In the genomic region with DNA sequence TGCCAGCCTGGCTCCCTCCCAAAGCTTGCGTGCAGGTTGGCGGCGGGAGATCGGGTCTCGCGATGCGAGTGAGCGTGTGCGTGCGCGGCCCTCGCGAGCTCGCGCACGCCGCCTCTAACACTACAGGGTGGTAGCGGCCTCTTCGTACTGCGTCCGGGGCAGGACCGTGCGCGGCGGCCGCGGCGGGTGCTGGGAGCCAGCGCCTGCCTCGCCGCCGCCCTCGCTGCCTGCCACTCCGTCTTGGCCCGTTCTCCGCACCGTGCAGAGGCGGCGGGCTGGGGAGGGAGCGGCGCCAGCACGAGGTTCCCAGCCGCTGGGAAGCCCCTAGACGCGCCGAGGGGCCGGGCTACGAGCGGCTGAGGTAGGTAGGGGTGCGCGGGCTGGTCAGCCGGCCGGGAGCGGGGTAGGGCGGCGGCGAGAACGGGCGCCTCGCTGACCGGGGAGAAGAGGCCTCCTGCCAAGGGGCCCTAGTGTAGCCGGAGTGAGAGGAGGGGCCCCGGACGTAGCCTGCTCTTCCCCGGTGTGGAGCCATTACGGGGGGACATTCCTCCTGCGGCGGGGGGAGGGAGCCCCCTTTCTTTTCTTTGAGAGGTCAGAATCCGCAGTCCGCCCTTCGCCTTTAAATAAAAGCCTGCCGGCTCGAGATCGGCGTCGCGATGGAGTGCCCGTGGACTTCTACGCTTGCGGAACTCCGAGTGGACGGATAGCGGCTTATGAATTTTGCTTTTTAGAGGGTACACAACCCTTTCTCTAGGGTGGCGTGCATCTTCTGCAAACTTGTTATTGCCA, we compare ENCODE assay signal across 8 cellular contexts. TPM values are rescaled to one million over a fixed set of nuclear protein-coding genes. Genes with fewer than 3 reads are reported as not detected.
A peak's percentile ranks its signal among the peaks of the same experiment; 100 is the strongest.
DNase-seq lines count a peak whose midpoint lies in the region; ATAC-seq lines count a peak whose summit lies in the region.

Gene C5orf24, plus strand, starts transcription at position 117 of the 789 bp plus-strand sequence. CDS start 8,933 bp downstream, outside the sequence.

- no peaks in the 10 kb centered on the region for H3K36me3 ChIP-seq in CD8-positive, alpha-beta memory T cell (ENCODE audit: insufficient read depth, low read length)

- H3K27me3 Mint-ChIP-seq in CD8-positive, alpha-beta memory T cell: no peaks in the 10 kb centered on the region

- peaks cover 25% of the 10 kb centered on the region for H3K4me1 ChIP-seq in CD8-positive, alpha-beta memory T cell (ENCODE audit: insufficient read depth, low read length)

- H3K4me3 Mint-ChIP-seq in CD8-positive, alpha-beta memory T cell: peak within 1 kb of the TSS; percentile 84 to 96 (median 88)

- peaks cover 0 to 21% (median 2%) of the 10 kb centered on the region in 3 donors for H3K36me3 Mint-ChIP-seq in CD8-positive, alpha-beta memory T cell

- peak within 1 kb of the TSS; percentile 92 to 98 (median 96) for H3K27ac Mint-ChIP-seq in CD8-positive, alpha-beta memory T cell

- POLR2A ChIA-PET in CD8-positive, alpha-beta memory T cell (lab: Charles Lee): interaction anchor here (0.6 to 1.9 kb wide), 9 partner anchors 11 to 620 kb away, joined by 3 to 21 read pairs (median 4); partner anchors contain the start of genes CAMLG, PCBD2, PPP2CA and TXNDC15
- POLR2A ChIA-PET in activated CD8-positive, alpha-beta memory T cell treated with anti-CD3 and anti-CD28 coated beads for 36 hours (lab: Charles Lee): interaction anchor here (0.7 to 1.3 kb wide), 9 partner anchors 13 to 620 kb away, joined by 3 to 17 read pairs (median 3); partner anchors contain the start of genes CAMLG, PCBD2, PPP2CA and TXNDC15

- peak; percentile 84 to 94 (median 90) for DNase-seq in CD8-positive, alpha-beta memory T cell
- DNase-seq in HPDE6-E6E7 (ENCODE audit: extremely low spot score) (peak; percentile 83), NOMO-1 (lab: John Stamatoyannopoulos, UW; ENCODE audit: unreplicated experiment in 2 of 2) (peak; percentile 92 to 94), lung microvascular endothelial cell (ENCODE audit: low read depth in 2 of 2) (peak; percentile 98 to 99)
- DNase-seq in effector CD8-positive, alpha-beta T cell (lab: John Stamatoyannopoulos, UW): peak; percentile 82
- DNase-seq in stimulated activated CD4-positive, alpha-beta T cell treated with anti-CD3 and anti-CD28 coated beads, TNF-alpha, amount 100 ng/mL, for 4 hours (ENCODE audit: low read depth in 3 of 3): peak; percentile 81 to 86 (median 85)

- CTCF ChIA-PET in CD8-positive, alpha-beta memory T cell (lab: Charles Lee): interaction anchor here (1.1 to 1.8 kb wide), 4 partner anchors 15 to 59 kb away, joined by 3 to 16 read pairs (median 6); partner anchors contain the start of genes PCBD2 and TXNDC15
- CTCF ChIA-PET in activated CD8-positive, alpha-beta memory T cell treated with anti-CD3 and anti-CD28 coated beads for 36 hours (lab: Charles Lee): interaction anchor here (1.1 kb wide), 1 partner anchor 59 kb away, joined by 8 read pairs; the partner anchor contains the start of gene PCBD2

- H3K27ac ChIP-seq in CD8-positive, alpha-beta memory T cell (ENCODE audit: low read depth, low read length): peak within 1 kb of the TSS; percentile 92

- H3K4me1 Mint-ChIP-seq in CD8-positive, alpha-beta memory T cell: peaks cover 30 to 40% (median 39%) of the 10 kb centered on the region in 3 donors

- H3K4me3 ChIP-seq in CD8-positive, alpha-beta memory T cell (ENCODE audit: low read length): peak within 1 kb of the TSS; percentile 70

- H3K9me3 ChIP-seq in CD8-positive, alpha-beta memory T cell (ENCODE audit: low read length): no peaks in the 10 kb centered on the region

- ATAC-seq in GM19463 (IDR thresholded peaks at IDR 0.05; ENCODE audit: unreplicated experiment): peak; percentile 95

- H3K9me3 Mint-ChIP-seq in CD8-positive, alpha-beta memory T cell: no peaks in the 10 kb centered on the region

- H3K27me3 ChIP-seq in CD8-positive, alpha-beta memory T cell (ENCODE audit: insufficient read depth, low read length, poor library complexity, severe bottlenecking): no peaks in the 10 kb centered on the region

RNA-seq across cellular contexts. Expression of gene C5orf24, which starts in this region (rescaled TPM):
- total RNA-seq in CD8-positive, alpha-beta memory T cell: 10 to 100 TPM; 28.9 to 29.8 TPM
- polyA plus RNA-seq in CD8-positive, alpha-beta memory T cell: 10.5 TPM
- 10 to 100 TPM; 26.2 to 29.2 TPM for total RNA-seq in activated CD8-positive, alpha-beta memory T cell treated with anti-CD3 and anti-CD28 coated beads for 36 hours
- total RNA-seq in lung microvascular endothelial cell: 32.9 and 46.4 TPM in 2 replicates

Comparison
In these comparisons a context has a peak if more than half of its experiments do, and no peak if none do; other contexts are left out.
1. Peak in every context shown above with its lines: DNase-seq, ATAC-seq, H3K4me3 ChIP-seq and H3K27ac ChIP-seq.